In genomic region chr1:153493343-153493960, GRCh38 we compare ENCODE assay signal across 22 cellular contexts. TPM values are rescaled to one million over a fixed set of nuclear protein-coding genes. Genes with fewer than 3 reads are reported as not detected.
A peak's percentile ranks its signal among the peaks of the same experiment; 100 is the strongest.
DNase-seq lines count a peak whose midpoint lies in the region; ATAC-seq, FAIRE-seq and TF ChIP-seq lines count a peak whose summit lies in the region.
"Had no signal": no experiment of that assay in that cellular context is flagged by ENCODE, and none has a peak within 500 bp of the region (broad histone marks: within the 10 kb centered on the region; RNA-seq: fewer than 3 reads in every experiment).

No MANE protein-coding gene starts in this region.

- peaks cover 8% of the 10 kb centered on the region for H3K27me3 Mint-ChIP-seq in astrocyte (ENCODE audit: low read depth, unreplicated experiment)

- no peak overlapping the region for H3K9ac ChIP-seq in astrocyte (ENCODE audit: low read length)
- H3K9ac ChIP-seq: KMS-11 had no signal

- no peak for TF ChIP-seq POLR2A in vagina (IDR thresholded peaks at IDR 0.05)

- H3K27me3 ChIP-seq in right cardiac atrium (ENCODE audit: control insufficient read depth, insufficient read depth) (no peaks in the 10 kb centered on the region), astrocyte (ENCODE audit: insufficient read depth, low read length) (peaks cover 2% of the 10 kb centered on the region), muscle layer of duodenum (ENCODE audit: low read depth, low read length) (no peaks in the 10 kb centered on the region), vagina (no peaks in the 10 kb centered on the region), lower lobe of right lung (ENCODE audit: low read depth) (no peaks in the 10 kb centered on the region), pancreas (no peaks in the 10 kb centered on the region)
- H3K27me3 ChIP-seq: adrenal gland, gastroesophageal sphincter, Peyer's patch had no signal

- no peak for TF ChIP-seq CTCF in astrocyte (IDR thresholded peaks at IDR 0.05; ENCODE audit: insufficient read depth, low read depth, low read length)
- no peak for TF ChIP-seq CTCF in vagina (IDR thresholded peaks at IDR 0.05)
- no peak for TF ChIP-seq CTCF in lower lobe of right lung (IDR thresholded peaks at IDR 0.05)
- no peak for TF ChIP-seq CTCF in pancreas (IDR thresholded peaks at IDR 0.05)

- H3K27ac Mint-ChIP-seq in astrocyte (ENCODE audit: unreplicated experiment): peak overlapping the region; percentile 83

- WGBS in right cardiac atrium: 77% methylated on average over 6 of the region's 6 CpGs
- 79% methylated on average over 6 of the region's 6 CpGs for WGBS in pancreas, 2 donors

- no peaks in the 10 kb centered on the region for H3K36me3 ChIP-seq in astrocyte (ENCODE audit: insufficient read depth, low read length)
- H3K36me3 ChIP-seq in muscle layer of duodenum (ENCODE audit: control insufficient read depth in 1 of 2, insufficient read depth in 2 of 2, low read length in 2 of 2): no peaks in the 10 kb centered on the region
- H3K36me3 ChIP-seq in vagina: no peaks in the 10 kb centered on the region
- no peaks in the 10 kb centered on the region for H3K36me3 ChIP-seq in lower lobe of right lung
- no peaks in the 10 kb centered on the region for H3K36me3 ChIP-seq in pancreas
- H3K36me3 ChIP-seq: adrenal gland, gastroesophageal sphincter, Peyer's patch had no signal

- intact Hi-C loops in right cardiac atrium (cut with DNase I): no loop called here
- intact Hi-C loops in left ventricle myocardium superior (cut with micrococcal nuclease): no loop called here
- intact Hi-C loops in vagina (cut with DNase I): no loop called here
- intact Hi-C loops in lower lobe of right lung (cut with DNase I): no loop called here
- intact Hi-C loops in pancreas (cut with DNase I): no loop called here

- DNase-seq in right cardiac atrium (peak in 2 of 3 donors; percentile 35 to 58), left ventricle myocardium superior (no peak), astrocyte (ENCODE audit: low read depth) (no peak), vagina (ENCODE audit: extremely low spot score in 2 of 2) (no peak), lower lobe of right lung (no peak), pancreas (no peak)
- DNase-seq: activated CD8-positive, alpha-beta memory T cell treated with anti-CD3 and anti-CD28 coated beads, Interleukin-2, amount 50 U/mL, for 4 hours; activated effector memory CD4-positive, alpha-beta T cell treated with Interleukin-2 at 50 U/mL for 16 hours; NCI-H1092 treated with DMSO at 0.1 percent for 48 hours; NCI-H2171; NCI-H82; Peyer's patch; small intestine; stimulated activated CD4-positive, alpha-beta T cell treated with anti-CD3 and anti-CD28 coated beads, Interleukin-4, amount 100 ng/mL, for 24 hours had no signal

- H3K9me3 ChIP-seq in right cardiac atrium (ENCODE audit: control insufficient read depth, low read length) (no peaks in the 10 kb centered on the region), astrocyte (ENCODE audit: insufficient read depth, low read depth, low read length) (no peaks in the 10 kb centered on the region), muscle layer of duodenum (ENCODE audit: control insufficient read depth in 1 of 2, low read length in 2 of 2) (no peaks in the 10 kb centered on the region), vagina (no peaks in the 10 kb centered on the region), lower lobe of right lung (no peaks in the 10 kb centered on the region), pancreas (no peaks in the 10 kb centered on the region)
- H3K9me3 ChIP-seq: adrenal gland, gastroesophageal sphincter, Peyer's patch had no signal

- peak overlapping the region; percentile 4 for H3K27ac ChIP-seq in right cardiac atrium (ENCODE audit: low read length)
- H3K27ac ChIP-seq in astrocyte (ENCODE audit: low read depth, low read length): no peak overlapping the region
- H3K27ac ChIP-seq in muscle layer of duodenum (ENCODE audit: low read length): peak overlapping the region; percentile 18
- H3K27ac ChIP-seq in vagina: peak overlapping the region; percentile 50
- H3K27ac ChIP-seq in lower lobe of right lung: no peak overlapping the region
- H3K27ac ChIP-seq in pancreas: no peak overlapping the region
- H3K27ac ChIP-seq: adrenal gland, KMS-11 had no signal

- no peak overlapping the region for H3K4me2 ChIP-seq in astrocyte (ENCODE audit: low read length)
- H3K4me2 ChIP-seq: KMS-11 had no signal

- peaks cover 7% of the 10 kb centered on the region for H3K4me1 ChIP-seq in right cardiac atrium (ENCODE audit: control insufficient read depth, insufficient read depth, low read length)
- H3K4me1 ChIP-seq in astrocyte (ENCODE audit: insufficient read depth, low read length): peaks cover 14% of the 10 kb centered on the region
- peaks cover 0 to 24% of the 10 kb centered on the region in 2 donors for H3K4me1 ChIP-seq in muscle layer of duodenum (ENCODE audit: control insufficient read depth in 1 of 2, insufficient read depth in 2 of 2, low read length in 2 of 2)
- H3K4me1 ChIP-seq in vagina: peaks cover 52% of the 10 kb centered on the region
- peaks cover 7% of the 10 kb centered on the region for H3K4me1 ChIP-seq in lower lobe of right lung
- no peaks in the 10 kb centered on the region for H3K4me1 ChIP-seq in pancreas
- H3K4me1 ChIP-seq: Peyer's patch had no signal

- peaks cover 6% of the 10 kb centered on the region for H3K4me1 Mint-ChIP-seq in astrocyte (ENCODE audit: low read depth, unreplicated experiment)

- no peaks in the 10 kb centered on the region for H4K20me1 ChIP-seq in astrocyte (ENCODE audit: insufficient read depth, low read length)

- no peaks in the 10 kb centered on the region for H3K9me3 Mint-ChIP-seq in astrocyte (ENCODE audit: unreplicated experiment)

- peak overlapping the region; percentile 12 for H2AFZ ChIP-seq in astrocyte (ENCODE audit: low read depth, low read length)

- ATAC-seq in right cardiac atrium (peak in 1 of 2 donors; percentile 26), left ventricle myocardium superior (no peak), lower lobe of right lung (no peak), pancreas (no peak), GM21390 (IDR thresholded peaks at IDR 0.05; ENCODE audit: unreplicated experiment) (no peak)
- ATAC-seq: gastroesophageal sphincter had no signal

- H3K36me3 Mint-ChIP-seq in astrocyte (ENCODE audit: low read depth, unreplicated experiment): no peaks in the 10 kb centered on the region

- no peak overlapping the region for H3K4me3 Mint-ChIP-seq in astrocyte (ENCODE audit: unreplicated experiment)

- H3K4me3 ChIP-seq in right cardiac atrium (ENCODE audit: low read length) (no peak overlapping the region), astrocyte (ENCODE audit: insufficient read depth, low read depth, low read length) (no peak overlapping the region), muscle layer of duodenum (ENCODE audit: low read depth in 1 of 2, low read length in 2 of 2) (no peak overlapping the region), vagina (no peak overlapping the region), lower lobe of right lung (no peak overlapping the region), pancreas (no peak overlapping the region)
- H3K4me3 ChIP-seq: adrenal gland, gastroesophageal sphincter, Peyer's patch had no signal

- H3K79me2 ChIP-seq in astrocyte (ENCODE audit: insufficient read depth, low read length): no peaks in the 10 kb centered on the region

- FAIRE-seq in astrocyte (lab: Jason Lieb, UNC) (no peak), pancreas (lab: Jason Lieb, UNC) (no peak)
- FAIRE-seq: colon, small intestine had no signal

RNA-seq across cellular contexts. Expression of gene S100A7, which starts 33.0 kb away (rescaled TPM):
- total RNA-seq in right cardiac atrium (not detected), left ventricle myocardium superior (not detected), astrocyte (not detected in 2 replicates), vagina (36.6 TPM), lower lobe of right lung (not detected), pancreas (not detected)
- polyA plus RNA-seq in right cardiac atrium (not detected), pancreas (not detected)
- total RNA-seq: adrenal gland, mucosa of gallbladder, osteoblast, Peyer's patch had no signal
- polyA plus RNA-seq: adrenal gland, small intestine had no signal

RNA-seq across cellular contexts. Expression of gene S100A6, which starts 42.3 kb away (rescaled TPM):
- total RNA-seq in right cardiac atrium (100 to 1,000 TPM; 334 to 461 (median 411) TPM), left ventricle myocardium superior (201 TPM), astrocyte (74.4 and 125 TPM in 2 replicates), vagina (562 TPM), lower lobe of right lung (1,109 TPM), pancreas (100 to 1,000 TPM in 2 of 6 donors, 10 to 100 TPM in 4; 21.4 to 264 (median 61.8) TPM)
- polyA plus RNA-seq in right cardiac atrium (819 TPM), pancreas (100 to 1,000 TPM; 304 to 495 TPM)

RNA-seq across cellular contexts. Expression of gene S100A5, which starts 47.3 kb away (rescaled TPM):
- total RNA-seq in right cardiac atrium (not detected), left ventricle myocardium superior (not detected), astrocyte (0.39 TPM in 1 of 2 replicates, not detected in the other), vagina (not detected), lower lobe of right lung (not detected), pancreas (not detected)
- polyA plus RNA-seq in right cardiac atrium (not detected), pancreas (not detected)
- total RNA-seq: adrenal gland, gastroesophageal sphincter, mucosa of gallbladder, osteoblast, Peyer's patch had no signal
- polyA plus RNA-seq: adrenal gland had no signal

RNA-seq across cellular contexts. Expression of gene S100A4, which starts 52.2 kb away (rescaled TPM):
- total RNA-seq in right cardiac atrium: 100 to 1,000 TPM in 3 of 4 donors, 10 to 100 TPM in 1; 95.9 to 243 (median 148) TPM
- 329 TPM for polyA plus RNA-seq in right cardiac atrium
- total RNA-seq in left ventricle myocardium superior: 114 TPM
- total RNA-seq in astrocyte: 58.5 and 69.3 TPM in 2 replicates
- 375 TPM for total RNA-seq in vagina
- total RNA-seq in lower lobe of right lung: 600 TPM
- total RNA-seq in pancreas: 10 to 100 TPM in 4 of 6 donors, 1 to 10 TPM in 2; 5.0 to 40.9 (median 24.4) TPM
- polyA plus RNA-seq in pancreas: 100 to 1,000 TPM in 1 of 2 donors, 10 to 100 TPM in 1; 88.6 to 149 TPM

RNA-seq across cellular contexts. Expression of gene S100A3, which starts 55.6 kb away (rescaled TPM):
- total RNA-seq in right cardiac atrium: 1 to 10 TPM in 2 of 4 donors, under 1 TPM in 2; 0.54 to 2.0 (median 1.1) TPM
- 1.6 TPM for polyA plus RNA-seq in right cardiac atrium
- total RNA-seq in left ventricle myocardium superior: 0.79 TPM
- total RNA-seq in astrocyte: 12.8 and 14.6 TPM in 2 replicates
- total RNA-seq in vagina: 9.6 TPM
- 4.5 TPM for total RNA-seq in lower lobe of right lung
- total RNA-seq in pancreas: under 1 TPM in 3 of 6 donors, not detected in 3; 0.20 to 0.70 (median 0.66) TPM
- 1 to 10 TPM in 1 of 2 donors, under 1 TPM in 1; 0.38 to 1.1 TPM for polyA plus RNA-seq in pancreas
- total RNA-seq: mucosa of gallbladder, Peyer's patch had no signal

Comparison
In these comparisons a context has a peak if more than half of its experiments do, and no peak if none do; other contexts are left out.
1. DNase-seq: peak in right cardiac atrium (2 of 3); none in left ventricle myocardium superior (single experiment), astrocyte (single experiment), vagina (0 of 2), lower lobe of right lung (single experiment) and pancreas (0 of 6).
2. H3K27ac ChIP-seq: peak in right cardiac atrium (single experiment), muscle layer of duodenum (single experiment) and vagina (single experiment); none in astrocyte (single experiment), lower lobe of right lung (single experiment) and pancreas (0 of 4).
3. RNA of gene S100A7, which starts 33.0 kb away (total RNA-seq): 36.6 TPM in vagina (single experiment); not detected in right cardiac atrium, not detected in left ventricle myocardium superior (single experiment), not detected in astrocyte, not detected in lower lobe of right lung (single experiment) and not detected in pancreas; every median in the first group is over 10 times any median in the second.